In the genomic region with DNA sequence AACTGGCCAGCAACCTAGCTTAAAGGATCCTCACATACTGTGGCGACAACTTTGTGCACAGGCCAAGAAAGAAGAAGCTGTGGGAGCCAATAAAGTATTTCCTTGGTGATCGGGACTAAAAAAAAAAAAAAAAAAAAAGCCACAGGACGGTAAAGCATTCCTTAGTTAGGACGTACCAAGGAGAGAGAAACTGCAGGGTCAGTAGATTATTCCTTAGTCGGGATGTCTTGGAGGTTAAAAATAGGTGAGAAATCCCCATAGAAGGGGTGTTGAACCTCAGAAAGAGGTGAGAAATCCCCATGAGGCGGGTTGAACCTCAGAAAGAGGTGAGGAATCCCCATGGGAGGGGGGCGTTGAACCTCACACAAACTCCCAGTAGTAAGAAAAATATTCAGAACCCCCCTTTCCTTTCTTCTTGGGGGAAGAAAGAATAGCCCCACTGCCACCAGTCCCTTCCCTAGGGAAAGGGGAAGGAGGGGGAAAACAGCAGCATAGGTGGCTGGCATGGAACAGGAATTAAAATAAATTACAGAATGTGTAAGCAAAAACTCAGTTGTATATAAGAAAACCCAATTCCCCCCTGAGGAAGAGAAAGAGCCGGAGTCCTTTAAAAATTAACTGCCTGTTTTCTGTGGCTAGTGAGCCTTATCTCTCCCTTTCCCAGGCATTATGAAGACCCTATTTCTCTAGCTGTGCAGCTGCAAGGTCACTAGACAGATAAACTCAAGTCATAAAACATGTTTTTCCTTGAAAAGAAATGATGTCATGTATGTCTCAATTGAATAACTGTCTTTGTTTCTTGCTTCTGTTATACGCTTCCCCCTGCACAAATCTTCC, we compare ENCODE assay signal across 12 cellular contexts. TPM values are rescaled to one million over a fixed set of nuclear protein-coding genes. Genes with fewer than 3 reads are reported as not detected.
DNase-seq lines count a peak whose midpoint lies in the region; ATAC-seq, FAIRE-seq and TF ChIP-seq lines count a peak whose summit lies in the region.
"Had no signal": no experiment of that assay in that cellular context is flagged by ENCODE, and none has a peak within 500 bp of the region (broad histone marks: within the 10 kb centered on the region; RNA-seq: fewer than 3 reads in every experiment).

No MANE protein-coding gene starts in this region.

- H3K27me3 Mint-ChIP-seq in T-helper 2 cell treated with Interferon-gamma antibody and Interleukin-4, amounts not matched to agents 5 μg/mL and 100 μg/mL, for 36 hours (ENCODE audit: low read depth), result peaks cover 9% of the 10 kb centered on the region
- H3K27me3 Mint-ChIP-seq: stimulated activated naive B cell treated with anti-CD40 and anti-IgM and Interleukin-4, amounts not matched to agents 10 μg/mL and 1 μg/mL and 100 μg/mL, for 72 hours had no signal

- H3K36me3 Mint-ChIP-seq in T-helper 2 cell treated with Interferon-gamma antibody and Interleukin-4, amounts not matched to agents 5 μg/mL and 100 μg/mL, for 36 hours (ENCODE audit: low read depth), result no peaks in the 10 kb centered on the region

- H3K79me2 ChIP-seq in HepG2 (ENCODE audit: insufficient read depth, low read length), result no peaks in the 10 kb centered on the region

- TF ChIP-seq CTCF in cardiac muscle cell (IDR thresholded peaks at IDR 0.05; ENCODE audit: low read depth, low read length) (no peak), HepG2 (CRISPR knock-in tag; IDR thresholded peaks at IDR 0.05) (no peak), upper lobe of right lung (IDR thresholded peaks at IDR 0.05) (no peak)

- H3K27ac ChIP-seq in cardiac muscle cell (peak overlapping the region; percentile 81), right cardiac atrium (ENCODE audit: low read length) (no peak overlapping the region), angular gyrus (ENCODE audit: low read depth, low read length) (peak overlapping the region; percentile 99), HepG2 (ENCODE audit: extremely low read length, insufficient read depth, low read length) (no peak overlapping the region), upper lobe of right lung (peak overlapping the region; percentile 93)

- 56% methylated on average over 9 of the region's 9 CpGs for whole genome bisulfite sequencing in right cardiac atrium
- 31% methylated on average over 9 of the region's 9 CpGs for WGBS in HepG2 (ENCODE audit: low lambda C conversion rate)

- no TSS peak for BruUV-seq in HepG2 (replicated peaks; lab: Mats Ljungman, UMichigan)

- no peak for TF ChIP-seq POLR2A in HepG2 (IDR thresholded peaks at IDR 0.05; ENCODE audit: insufficient read depth in 1 of 2, low read depth in 2 of 2, low read length in 2 of 2)

- ATAC-seq in right cardiac atrium, result no peak
- no peak for ATAC-seq in HepG2
- no peak for ATAC-seq in upper lobe of right lung
- ATAC-seq in HG03159 (IDR thresholded peaks at IDR 0.05; ENCODE audit: unreplicated experiment), result no peak

- H3K4me1 Mint-ChIP-seq in T-helper 2 cell treated with Interferon-gamma antibody and Interleukin-4, amounts not matched to agents 5 μg/mL and 100 μg/mL, for 36 hours (ENCODE audit: low read depth), result peaks cover 2% of the 10 kb centered on the region

- H3K9me3 ChIP-seq in cardiac muscle cell (ENCODE audit: low read depth), result no peaks in the 10 kb centered on the region
- no peaks in the 10 kb centered on the region for H3K9me3 ChIP-seq in right cardiac atrium (ENCODE audit: control insufficient read depth, low read length)
- no peaks in the 10 kb centered on the region for H3K9me3 ChIP-seq in HepG2 (ENCODE audit: low read length)
- no peaks in the 10 kb centered on the region for H3K9me3 ChIP-seq in upper lobe of right lung
- H3K9me3 ChIP-seq: HAP-1 had no signal

- peak overlapping the region; percentile 100 for H2AFZ ChIP-seq in HepG2 (ENCODE audit: low read length)

- H3K4me3 ChIP-seq in cardiac muscle cell (no peak overlapping the region), right cardiac atrium (ENCODE audit: low read length) (no peak overlapping the region), HepG2 (replicated peaks in 1 of 3; ENCODE audit: insufficient read depth in 1 of 3, low read depth in 2 of 3, low read length in 3 of 3) (peak overlapping the region in 2 of 3 experiments; percentile 74 to 78; a peak in 3 of 6 replicates), upper lobe of right lung (no peak overlapping the region)

- H3K36me3 ChIP-seq in cardiac muscle cell (no peaks in the 10 kb centered on the region), HepG2 (replicated peaks in 1 of 2; ENCODE audit: control insufficient read depth in 1 of 2, insufficient read depth in 2 of 2, low read length in 2 of 2) (no peaks in the 10 kb centered on the region), upper lobe of right lung (no peaks in the 10 kb centered on the region)
- H3K36me3 ChIP-seq: HAP-1 had no signal

- in situ Hi-C loops in HepG2 (cut with HindIII; ENCODE audit: extremely low pct_ligation_motif_present, low pct_unique_long_range_greater_than_20kb), result no loop called here

- no peak for FAIRE-seq in HepG2 (lab: Jason Lieb, UNC)
- FAIRE-seq: D721Med had no signal

- H3K27me3 ChIP-seq in cardiac muscle cell (no peaks in the 10 kb centered on the region), right cardiac atrium (ENCODE audit: control insufficient read depth, insufficient read depth) (no peaks in the 10 kb centered on the region), HepG2 (ENCODE audit: control insufficient read depth in 1 of 2, insufficient read depth in 2 of 2, low read length in 2 of 2) (no peaks in the 10 kb centered on the region; a peak in 1 of 5 replicates), upper lobe of right lung (no peaks in the 10 kb centered on the region)

- no peaks in the 10 kb centered on the region for H4K20me1 ChIP-seq in HepG2 (ENCODE audit: insufficient read depth, low read length)

- peak in 1 of 2 donors; percentile 30 for DNase-seq in cardiac muscle cell (ENCODE audit: low read depth in 1 of 2, low spot score in 1 of 2)
- no peak for DNase-seq in right cardiac atrium
- no peak for DNase-seq in HepG2 (ENCODE audit: low spot score)
- no peak for DNase-seq in upper lobe of right lung
- no peak for DNase-seq in AG20443 (ENCODE audit: low spot score)
- no peak for DNase-seq in T-helper 2 cell treated with Interferon-gamma antibody and Interleukin-4, amounts not matched to agents 5 μg/mL and 100 μg/mL, for 36 hours (ENCODE audit: low spot score)
- DNase-seq: stimulated activated naive B cell treated with anti-CD40 and anti-IgM and Interleukin-4, amounts not matched to agents 10 μg/mL and 1 μg/mL and 100 μg/mL, for 72 hours had no signal

- CTCF ChIA-PET in HepG2 (lab: Yijun Ruan, JAX; ENCODE audit: low intra/inter-chr PET ratio, low total read pairs), result no interaction called here

- POLR2A ChIA-PET in HepG2 (lab: Yijun Ruan, JAX), result no interaction called here

- peaks cover 39% of the 10 kb centered on the region for H3K4me1 ChIP-seq in cardiac muscle cell (ENCODE audit: low read depth)
- H3K4me1 ChIP-seq in right cardiac atrium (ENCODE audit: control insufficient read depth, insufficient read depth, low read length), result peaks cover 4% of the 10 kb centered on the region
- H3K4me1 ChIP-seq in HepG2 (ENCODE audit: insufficient read depth, low read length), result peaks cover 24% of the 10 kb centered on the region
- H3K4me1 ChIP-seq in upper lobe of right lung, result peaks cover 22% of the 10 kb centered on the region

- H3K4me2 ChIP-seq in HepG2 (ENCODE audit: low read depth, low read length), result peak overlapping the region; percentile 84

- TF ChIP-seq RAD21 in HepG2 (CRISPR knock-in tag; IDR thresholded peaks at IDR 0.05), result no peak

- no peak overlapping the region for H3K4me3 Mint-ChIP-seq in T-helper 2 cell treated with Interferon-gamma antibody and Interleukin-4, amounts not matched to agents 5 μg/mL and 100 μg/mL, for 36 hours

- H3K9ac ChIP-seq in HepG2 (ENCODE audit: insufficient read depth, low read depth, low read length), result no peak overlapping the region

- TF ChIP-seq EP300 in HepG2 (IDR thresholded peaks at IDR 0.05; ENCODE audit: low read depth in 2 of 2, low read length in 2 of 2), result no peak
- TF ChIP-seq EP300 in HepG2 (CRISPR knock-in tag; IDR thresholded peaks at IDR 0.05; ENCODE audit: borderline replicate concordance), result no peak

- intact Hi-C loops in right cardiac atrium (cut with DNase I), result no loop called here
- intact Hi-C loops in HepG2 (cut with micrococcal nuclease; ENCODE audit: unreplicated experiment), result no loop called here
- intact Hi-C loops in upper lobe of right lung (cut with DNase I), result no loop called here

- peaks cover 2% of the 10 kb centered on the region for H3K9me3 Mint-ChIP-seq in T-helper 2 cell treated with Interferon-gamma antibody and Interleukin-4, amounts not matched to agents 5 μg/mL and 100 μg/mL, for 36 hours

- no peak overlapping the region for H3K27ac Mint-ChIP-seq in T-helper 2 cell treated with Interferon-gamma antibody and Interleukin-4, amounts not matched to agents 5 μg/mL and 100 μg/mL, for 36 hours
- H3K27ac Mint-ChIP-seq: stimulated activated naive B cell treated with anti-CD40 and anti-IgM and Interleukin-4, amounts not matched to agents 10 μg/mL and 1 μg/mL and 100 μg/mL, for 72 hours had no signal

RNA-seq across cellular contexts. Expression of a gene that starts 26.8 kb away (rescaled TPM):
- total RNA-seq in cardiac muscle cell, result 0.07 TPM in 1 of 2 replicates, not detected in the other
- polyA plus RNA-seq in cardiac muscle cell, result 0.15 TPM in 1 of 2 replicates, not detected in the other
- total RNA-seq in right cardiac atrium, result under 1 TPM; 0.39 to 0.97 (median 0.75) TPM
- polyA plus RNA-seq in right cardiac atrium, result 0.59 TPM
- total RNA-seq in HepG2 (2016; rRNA removed; fragmentation: Illumina TruSeq; extraction: Trizol), result not detected in 2 replicates
- total RNA-seq in HepG2 (2016; cell fraction: cytosol; rRNA removed; fragmentation: Illumina TruSeq; extraction: Trizol; ENCODE audit: low read depth), result not detected in 2 replicates
- not detected in 2 replicates for total RNA-seq in HepG2 (2016; cell fraction: insoluble cytoplasmic fraction; rRNA removed; fragmentation: Illumina TruSeq; extraction: Trizol)
- total RNA-seq in HepG2 (2016; cell fraction: membrane; rRNA removed; fragmentation: Illumina TruSeq; extraction: Trizol), result not detected in 2 replicates
- not detected in 2 replicates for total RNA-seq in HepG2 (2016; cell fraction: nucleus; rRNA removed; fragmentation: Illumina TruSeq; extraction: Trizol)
- 0.07 TPM in 1 of 2 replicates, not detected in the other for polyA plus RNA-seq in HepG2 (2011; rRNA removed)
- polyA plus RNA-seq in HepG2 (2011; cell fraction: cytosol; rRNA removed), result 0.04 TPM in 1 of 2 replicates, not detected in the other
- polyA plus RNA-seq in HepG2 (2011; cell fraction: nucleus; rRNA removed), result 0.13 and 0.29 TPM in 2 replicates
- polyA plus RNA-seq in HepG2 (2012), result 0.09 TPM in 1 of 2 replicates, not detected in the other
- polyA plus RNA-seq in HepG2 (2016; cell fraction: cytosol; fragmentation: Illumina TruSeq; extraction: Trizol; ENCODE audit: low read depth), result not detected in 2 replicates
- not detected in 2 replicates for polyA plus RNA-seq in HepG2 (2016; cell fraction: insoluble cytoplasmic fraction; fragmentation: Illumina TruSeq; extraction: Trizol; ENCODE audit: low read depth)
- not detected in 2 replicates for polyA plus RNA-seq in HepG2 (2016; cell fraction: membrane; fragmentation: Illumina TruSeq; extraction: Trizol; ENCODE audit: low read depth)
- not detected in 2 replicates for polyA plus RNA-seq in HepG2 (2016; cell fraction: nucleus; fragmentation: Illumina TruSeq; extraction: Trizol; ENCODE audit: insufficient read depth, low read depth)
- 72.8 TPM in 1 of 2 replicates, not detected in the other for polyA minus RNA-seq in HepG2 (2011; rRNA and poly(A)+ RNA removed; ENCODE audit: low replicate concordance)
- polyA minus RNA-seq in HepG2 (2011; cell fraction: cytosol; rRNA and poly(A)+ RNA removed), result not detected in 2 replicates
- polyA minus RNA-seq in HepG2 (2011; cell fraction: nucleus; rRNA and poly(A)+ RNA removed), result not detected in 2 replicates
- total RNA-seq in upper lobe of right lung, result 8.1 TPM
- total RNA-seq: lung microvascular endothelial cell had no signal

RNA-seq across cellular contexts. Expression of a gene that starts 46.5 kb away (rescaled TPM):
- total RNA-seq in cardiac muscle cell (not detected in 2 replicates), right cardiac atrium (not detected), HepG2 (2016; rRNA removed; fragmentation: Illumina TruSeq; extraction: Trizol) (not detected in 2 replicates), upper lobe of right lung (1.9 TPM)
- polyA plus RNA-seq in cardiac muscle cell (not detected in 2 replicates), right cardiac atrium (not detected), HepG2 (2011; rRNA removed) (0.09 TPM in 1 of 2 replicates, not detected in the other)
- not detected in 2 replicates for total RNA-seq in HepG2 (2016; cell fraction: cytosol; rRNA removed; fragmentation: Illumina TruSeq; extraction: Trizol; ENCODE audit: low read depth)
- total RNA-seq in HepG2 (2016; cell fraction: insoluble cytoplasmic fraction; rRNA removed; fragmentation: Illumina TruSeq; extraction: Trizol), result not detected in 2 replicates
- not detected in 2 replicates for total RNA-seq in HepG2 (2016; cell fraction: membrane; rRNA removed; fragmentation: Illumina TruSeq; extraction: Trizol)
- total RNA-seq in HepG2 (2016; cell fraction: nucleus; rRNA removed; fragmentation: Illumina TruSeq; extraction: Trizol), result not detected in 2 replicates
- polyA plus RNA-seq in HepG2 (2011; cell fraction: cytosol; rRNA removed), result not detected in 2 replicates
- polyA plus RNA-seq in HepG2 (2011; cell fraction: nucleus; rRNA removed), result 0.19 TPM in 1 of 2 replicates, not detected in the other
- not detected in 2 replicates for polyA plus RNA-seq in HepG2 (2012)
- polyA plus RNA-seq in HepG2 (2016; cell fraction: cytosol; fragmentation: Illumina TruSeq; extraction: Trizol; ENCODE audit: low read depth), result not detected in 2 replicates
- polyA plus RNA-seq in HepG2 (2016; cell fraction: insoluble cytoplasmic fraction; fragmentation: Illumina TruSeq; extraction: Trizol; ENCODE audit: low read depth), result not detected in 2 replicates
- polyA plus RNA-seq in HepG2 (2016; cell fraction: membrane; fragmentation: Illumina TruSeq; extraction: Trizol; ENCODE audit: low read depth), result not detected in 2 replicates
- polyA plus RNA-seq in HepG2 (2016; cell fraction: nucleus; fragmentation: Illumina TruSeq; extraction: Trizol; ENCODE audit: insufficient read depth, low read depth), result not detected in 2 replicates
- 3.4 TPM in 1 of 2 replicates, not detected in the other for polyA minus RNA-seq in HepG2 (2011; rRNA and poly(A)+ RNA removed; ENCODE audit: low replicate concordance)
- not detected in 2 replicates for polyA minus RNA-seq in HepG2 (2011; cell fraction: cytosol; rRNA and poly(A)+ RNA removed)
- polyA minus RNA-seq in HepG2 (2011; cell fraction: nucleus; rRNA and poly(A)+ RNA removed), result 0.50 and 0.90 TPM in 2 replicates
- total RNA-seq: lung microvascular endothelial cell had no signal

RNA-seq across cellular contexts. Expression of a gene that starts 55.4 kb away (rescaled TPM):
- total RNA-seq in cardiac muscle cell (0.04 and 0.42 TPM in 2 replicates), right cardiac atrium (1 to 10 TPM; 1.8 to 3.3 (median 2.9) TPM), HepG2 (2016; rRNA removed; fragmentation: Illumina TruSeq; extraction: Trizol) (not detected in 2 replicates), upper lobe of right lung (13.3 TPM)
- polyA plus RNA-seq in cardiac muscle cell (0.10 and 0.19 TPM in 2 replicates), right cardiac atrium (0.75 TPM), HepG2 (2011; rRNA removed) (0.01 TPM in 2 replicates)
- total RNA-seq in HepG2 (2016; cell fraction: cytosol; rRNA removed; fragmentation: Illumina TruSeq; extraction: Trizol; ENCODE audit: low read depth), result not detected in 2 replicates
- total RNA-seq in HepG2 (2016; cell fraction: insoluble cytoplasmic fraction; rRNA removed; fragmentation: Illumina TruSeq; extraction: Trizol), result not detected in 2 replicates
- total RNA-seq in HepG2 (2016; cell fraction: membrane; rRNA removed; fragmentation: Illumina TruSeq; extraction: Trizol), result not detected in 2 replicates
- not detected in 2 replicates for total RNA-seq in HepG2 (2016; cell fraction: nucleus; rRNA removed; fragmentation: Illumina TruSeq; extraction: Trizol)
- polyA plus RNA-seq in HepG2 (2011; cell fraction: cytosol; rRNA removed), result 0.01 TPM in 1 of 2 replicates, not detected in the other
- 0.02 TPM in 1 of 2 replicates, not detected in the other for polyA plus RNA-seq in HepG2 (2011; cell fraction: nucleus; rRNA removed)
- 0.08 TPM in 1 of 2 replicates, not detected in the other for polyA plus RNA-seq in HepG2 (2012)
- not detected in 2 replicates for polyA plus RNA-seq in HepG2 (2016; cell fraction: cytosol; fragmentation: Illumina TruSeq; extraction: Trizol; ENCODE audit: low read depth)
- polyA plus RNA-seq in HepG2 (2016; cell fraction: insoluble cytoplasmic fraction; fragmentation: Illumina TruSeq; extraction: Trizol; ENCODE audit: low read depth), result not detected in 2 replicates
- not detected in 2 replicates for polyA plus RNA-seq in HepG2 (2016; cell fraction: membrane; fragmentation: Illumina TruSeq; extraction: Trizol; ENCODE audit: low read depth)
- not detected in 2 replicates for polyA plus RNA-seq in HepG2 (2016; cell fraction: nucleus; fragmentation: Illumina TruSeq; extraction: Trizol; ENCODE audit: insufficient read depth, low read depth)
- polyA minus RNA-seq in HepG2 (2011; rRNA and poly(A)+ RNA removed; ENCODE audit: low replicate concordance), result 0.02 TPM in 1 of 2 replicates, not detected in the other
- polyA minus RNA-seq in HepG2 (2011; cell fraction: cytosol; rRNA and poly(A)+ RNA removed), result not detected in 2 replicates
- polyA minus RNA-seq in HepG2 (2011; cell fraction: nucleus; rRNA and poly(A)+ RNA removed), result 0.26 and 0.37 TPM in 2 replicates

RNA-seq across cellular contexts. Expression of a gene that starts 57.3 kb away (rescaled TPM):
- total RNA-seq in cardiac muscle cell (not detected in 2 replicates), right cardiac atrium (not detected), HepG2 (2016; rRNA removed; fragmentation: Illumina TruSeq; extraction: Trizol) (not detected in 2 replicates), upper lobe of right lung (not detected)
- polyA plus RNA-seq in cardiac muscle cell (0.15 TPM in 1 of 2 replicates, not detected in the other), right cardiac atrium (not detected), HepG2 (2011; rRNA removed) (not detected in 2 replicates)
- not detected in 2 replicates for total RNA-seq in HepG2 (2016; cell fraction: cytosol; rRNA removed; fragmentation: Illumina TruSeq; extraction: Trizol; ENCODE audit: low read depth)
- total RNA-seq in HepG2 (2016; cell fraction: insoluble cytoplasmic fraction; rRNA removed; fragmentation: Illumina TruSeq; extraction: Trizol), result not detected in 2 replicates
- not detected in 2 replicates for total RNA-seq in HepG2 (2016; cell fraction: membrane; rRNA removed; fragmentation: Illumina TruSeq; extraction: Trizol)
- total RNA-seq in HepG2 (2016; cell fraction: nucleus; rRNA removed; fragmentation: Illumina TruSeq; extraction: Trizol), result not detected in 2 replicates
- polyA plus RNA-seq in HepG2 (2011; cell fraction: cytosol; rRNA removed), result not detected in 2 replicates
- not detected in 2 replicates for polyA plus RNA-seq in HepG2 (2011; cell fraction: nucleus; rRNA removed)
- polyA plus RNA-seq in HepG2 (2012), result not detected in 2 replicates
- not detected in 2 replicates for polyA plus RNA-seq in HepG2 (2016; cell fraction: cytosol; fragmentation: Illumina TruSeq; extraction: Trizol; ENCODE audit: low read depth)
- polyA plus RNA-seq in HepG2 (2016; cell fraction: insoluble cytoplasmic fraction; fragmentation: Illumina TruSeq; extraction: Trizol; ENCODE audit: low read depth), result not detected in 2 replicates
- polyA plus RNA-seq in HepG2 (2016; cell fraction: membrane; fragmentation: Illumina TruSeq; extraction: Trizol; ENCODE audit: low read depth), result not detected in 2 replicates
- polyA plus RNA-seq in HepG2 (2016; cell fraction: nucleus; fragmentation: Illumina TruSeq; extraction: Trizol; ENCODE audit: insufficient read depth, low read depth), result not detected in 2 replicates
- 5.8 TPM in 1 of 2 replicates, not detected in the other for polyA minus RNA-seq in HepG2 (2011; rRNA and poly(A)+ RNA removed; ENCODE audit: low replicate concordance)
- not detected in 2 replicates for polyA minus RNA-seq in HepG2 (2011; cell fraction: cytosol; rRNA and poly(A)+ RNA removed)
- polyA minus RNA-seq in HepG2 (2011; cell fraction: nucleus; rRNA and poly(A)+ RNA removed), result not detected in 2 replicates
- total RNA-seq: lung microvascular endothelial cell had no signal

Comparison
In these comparisons a context has a peak if more than half of its experiments do, and no peak if none do; other contexts are left out.
1. H3K27ac ChIP-seq: peak in cardiac muscle cell (single experiment), angular gyrus (single experiment) and upper lobe of right lung (single experiment); none in right cardiac atrium (single experiment) and HepG2 (single experiment).
2. H3K4me3 ChIP-seq: peak in HepG2 (2 of 3); none in cardiac muscle cell (single experiment), right cardiac atrium (single experiment) and upper lobe of right lung (single experiment).